ENCODE assay signal across 20 cellular contexts in the genomic region with DNA sequence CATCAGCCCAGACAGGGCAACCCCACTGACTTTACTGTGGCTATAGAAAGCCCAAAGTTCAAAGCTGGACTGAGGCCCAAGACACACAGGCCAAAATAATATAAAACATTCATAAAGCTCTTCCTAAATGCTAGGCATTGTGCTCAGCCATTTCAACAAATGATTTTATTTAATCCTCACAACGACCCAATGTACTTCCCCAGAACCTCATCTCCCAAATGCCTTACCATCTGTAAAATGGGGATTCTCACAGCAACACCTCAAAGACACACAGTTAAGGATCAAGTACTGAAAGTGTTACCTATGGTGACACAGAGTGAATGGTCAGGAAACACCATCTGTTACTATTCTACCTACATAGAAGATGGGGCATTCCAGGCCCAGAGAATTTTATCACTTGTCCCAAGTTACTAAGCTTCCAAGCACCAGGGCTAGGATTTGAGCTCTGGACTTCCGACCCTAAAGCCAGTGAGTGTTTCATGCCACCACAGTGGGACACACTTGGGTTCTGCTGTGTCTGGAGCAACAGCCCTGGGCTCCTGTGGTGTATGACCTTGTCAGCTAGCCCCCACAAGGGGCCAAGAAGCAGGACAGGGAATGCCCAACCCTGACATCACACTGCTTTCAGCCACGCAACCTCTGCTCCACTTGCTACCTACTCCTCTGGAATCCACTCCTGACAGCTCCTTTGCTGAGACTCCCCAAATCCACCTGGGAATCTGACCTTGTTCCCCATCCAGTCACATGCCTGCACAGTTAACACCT.
"Had no signal": no experiment of that assay in that cellular context is flagged by ENCODE, and none has a peak within 500 bp of the region (broad histone marks: within the 10 kb centered on the region; RNA-seq: fewer than 3 reads in every experiment).

No MANE protein-coding gene starts in this region.

- H3K27ac ChIP-seq: colonic mucosa, left lung, prostate gland, thoracic aorta had no signal

- H3K9me3 Mint-ChIP-seq: activated CD4-positive, alpha-beta memory T cell treated with anti-CD3 and anti-CD28 coated beads, Interleukin-2, amount 10 ng/mL, durations not matched to agents 7 days and 5 days; activated T-helper 17 cell treated with anti-CD3 and anti-CD28 coated beads, Interleukin-2, amount 50 U/mL, for 72 hours; brain; central memory CD8-positive, alpha-beta T cell; stimulated activated memory B cell treated with anti-CD40 and anti-IgM and Interleukin-4, amounts not matched to agents 10 μg/mL and 1 μg/mL and 100 μg/mL, for 72 hours; T-cell; WTC11 had no signal

- H3K4me1 Mint-ChIP-seq: activated CD4-positive, alpha-beta memory T cell treated with anti-CD3 and anti-CD28 coated beads, Interleukin-2, amount 10 ng/mL, durations not matched to agents 7 days and 5 days; activated CD4-positive, alpha-beta T cell treated with anti-CD3 and anti-CD28 coated beads for 36 hours; activated T-helper 17 cell treated with anti-CD3 and anti-CD28 coated beads, Interleukin-2, amount 50 U/mL, for 72 hours; central memory CD8-positive, alpha-beta T cell; T-cell had no signal

- H3K27ac Mint-ChIP-seq: activated CD4-positive, alpha-beta memory T cell treated with anti-CD3 and anti-CD28 coated beads, Interleukin-2, amount 10 ng/mL, durations not matched to agents 7 days and 5 days; activated CD4-positive, alpha-beta T cell treated with anti-CD3 and anti-CD28 coated beads for 36 hours; activated T-helper 17 cell treated with anti-CD3 and anti-CD28 coated beads, Interleukin-2, amount 50 U/mL, for 72 hours; brain; stimulated activated memory B cell treated with anti-CD40 and anti-IgM and Interleukin-4, amounts not matched to agents 10 μg/mL and 1 μg/mL and 100 μg/mL, for 72 hours; T-cell; WTC11 had no signal

- DNase-seq: activated CD4-positive, alpha-beta memory T cell treated with anti-CD3 and anti-CD28 coated beads, Interleukin-2, amount 10 ng/mL, durations not matched to agents 7 days and 5 days; activated CD4-positive, alpha-beta T cell treated with anti-CD3 and anti-CD28 coated beads for 36 hours; activated naive CD4-positive, alpha-beta T cell; activated T-cell treated with anti-CD3 and anti-CD28 coated beads, Interleukin-2, amount 50 U/mL, for 1 hour; colonic mucosa; erythroblast; foreskin melanocyte; left lung; mammary epithelial cell; small intestine; stimulated activated CD4-positive, alpha-beta T cell treated with anti-CD3 and anti-CD28 coated beads, Interleukin-4, amount 100 ng/mL, for 24 hours; T-cell had no signal

- H3K9me3 ChIP-seq: colonic mucosa, left lung, prostate gland, right atrium auricular region, thoracic aorta had no signal

- H3K4me3 ChIP-seq: colonic mucosa, left lung, prostate gland, right atrium auricular region, thoracic aorta had no signal

- H3K27me3 ChIP-seq: colonic mucosa, left lung, right atrium auricular region had no signal

- H3K4me3 Mint-ChIP-seq: activated CD4-positive, alpha-beta memory T cell treated with anti-CD3 and anti-CD28 coated beads, Interleukin-2, amount 10 ng/mL, durations not matched to agents 7 days and 5 days; activated CD4-positive, alpha-beta T cell treated with anti-CD3 and anti-CD28 coated beads for 36 hours; activated T-helper 17 cell treated with anti-CD3 and anti-CD28 coated beads, Interleukin-2, amount 50 U/mL, for 72 hours; central memory CD8-positive, alpha-beta T cell; stimulated activated memory B cell treated with anti-CD40 and anti-IgM and Interleukin-4, amounts not matched to agents 10 μg/mL and 1 μg/mL and 100 μg/mL, for 72 hours; T-cell; WTC11 had no signal

- H3K36me3 Mint-ChIP-seq: stimulated activated memory B cell treated with anti-CD40 and anti-IgM and Interleukin-4, amounts not matched to agents 10 μg/mL and 1 μg/mL and 100 μg/mL, for 72 hours; T-cell; WTC11 had no signal

- ATAC-seq: activated CD4-positive, alpha-beta T cell treated with anti-CD3 and anti-CD28 coated beads for 36 hours; activated T-helper 17 cell treated with anti-CD3 and anti-CD28 coated beads, Interleukin-2, amount 50 U/mL, for 72 hours; left lung; stimulated activated memory B cell treated with anti-CD40 and anti-IgM and Interleukin-4, amounts not matched to agents 10 μg/mL and 1 μg/mL and 100 μg/mL, for 72 hours; T-cell; WTC11 had no signal

- H3K4me1 ChIP-seq: prostate gland had no signal

- H3K27me3 Mint-ChIP-seq: activated CD4-positive, alpha-beta T cell treated with anti-CD3 and anti-CD28 coated beads for 36 hours; activated T-helper 17 cell treated with anti-CD3 and anti-CD28 coated beads, Interleukin-2, amount 50 U/mL, for 72 hours; brain; T-cell had no signal

- H3K36me3 ChIP-seq: left lung, prostate gland, right atrium auricular region, thoracic aorta had no signal
